In the genomic region with DNA sequence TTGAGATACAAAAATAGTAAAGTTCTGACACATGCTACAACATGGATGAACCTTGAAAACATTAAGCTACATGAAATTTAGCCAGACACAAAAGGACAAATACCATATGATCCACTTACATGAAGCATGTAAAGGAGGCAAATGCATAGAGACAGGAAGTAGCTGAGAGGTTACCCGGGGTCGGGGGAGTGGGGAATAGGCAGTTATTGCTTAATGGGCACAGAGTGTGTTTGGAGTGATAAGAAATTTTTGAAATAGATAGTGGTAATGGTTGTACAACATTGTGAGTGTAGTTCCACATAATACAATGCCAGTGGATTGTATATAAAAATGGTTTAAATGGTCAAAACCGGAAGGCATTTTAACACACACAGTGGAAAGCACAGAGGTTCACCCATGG, we compare ENCODE assay signal across 2 cellular contexts.
A peak's percentile ranks its signal among the peaks of the same experiment; 100 is the strongest.
TF ChIP-seq lines count a peak whose summit lies in the region.

No MANE protein-coding gene starts in this region.

TF ChIP-seq in K562, 482 proteins besides CTCF, POLR2A, EP300 and RAD21 (continued from another document and continues in another):
- TF ChIP-seq, protein P1, sequence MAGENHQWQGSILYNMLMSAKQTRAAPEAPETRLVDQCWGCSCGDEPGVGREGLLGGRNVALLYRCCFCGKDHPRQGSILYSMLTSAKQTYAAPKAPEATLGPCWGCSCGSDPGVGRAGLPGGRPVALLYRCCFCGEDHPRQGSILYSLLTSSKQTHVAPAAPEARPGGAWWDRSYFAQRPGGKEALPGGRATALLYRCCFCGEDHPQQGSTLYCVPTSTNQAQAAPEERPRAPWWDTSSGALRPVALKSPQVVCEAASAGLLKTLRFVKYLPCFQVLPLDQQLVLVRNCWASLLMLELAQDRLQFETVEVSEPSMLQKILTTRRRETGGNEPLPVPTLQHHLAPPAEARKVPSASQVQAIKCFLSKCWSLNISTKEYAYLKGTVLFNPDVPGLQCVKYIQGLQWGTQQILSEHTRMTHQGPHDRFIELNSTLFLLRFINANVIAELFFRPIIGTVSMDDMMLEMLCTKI (IDR thresholded peaks at IDR 0.05; ENCODE audit: partially characterized antibody) = no peak
- TF ChIP-seq ZBTB8A (IDR thresholded peaks at IDR 0.05; ENCODE audit: partially characterized antibody) (no peak), ZKSCAN1 (IDR thresholded peaks at IDR 0.05; ENCODE audit: low read depth, low read length) (no peak), ESRRA (IDR thresholded peaks at IDR 0.05; ENCODE audit: borderline replicate concordance, low read depth) (no peak), ZFX (CRISPR knock-in tag; IDR thresholded peaks at IDR 0.05) (no peak), KLF16 (IDR thresholded peaks at IDR 0.05) (peak; percentile 22; the same call in 1 of the 2 replicates), PTRF (tag; IDR thresholded peaks at IDR 0.05) (no peak), LARP7 (IDR thresholded peaks at IDR 0.05) (no peak), MTA2 (IDR thresholded peaks at IDR 0.05; ENCODE audit: low read depth) (no peak), ZNF212 (CRISPR knock-in tag; IDR thresholded peaks at IDR 0.05) (no peak), STAT5B (CRISPR knock-in tag; IDR thresholded peaks at IDR 0.05) (no peak), POLR3A (IDR thresholded peaks at IDR 0.05; ENCODE audit: borderline replicate concordance, extremely low read depth, insufficient read depth, insufficient read length) (no peak), ARNT (IDR thresholded peaks at IDR 0.05) (no peak), TEAD4 (IDR thresholded peaks at IDR 0.05; ENCODE audit: low read length) (peak; percentile 68), TEAD4 (CRISPR knock-in tag; IDR thresholded peaks at IDR 0.05; ENCODE audit: borderline replicate concordance) (no peak), NCOA2 (IDR thresholded peaks at IDR 0.05; ENCODE audit: partially characterized antibody in 2 of 2) (no peak), BDP1 (IDR thresholded peaks at IDR 0.05; ENCODE audit: insufficient read depth, insufficient read length) (no peak), RBM22 (IDR thresholded peaks at IDR 0.05; ENCODE audit: low read depth, low read length, poor library complexity, severe bottlenecking) (no peak), FUS (optimal IDR thresholded peaks at IDR 0.05; ENCODE audit: low read depth, low read length) (no peak)
- TF ChIP-seq, protein P2, sequence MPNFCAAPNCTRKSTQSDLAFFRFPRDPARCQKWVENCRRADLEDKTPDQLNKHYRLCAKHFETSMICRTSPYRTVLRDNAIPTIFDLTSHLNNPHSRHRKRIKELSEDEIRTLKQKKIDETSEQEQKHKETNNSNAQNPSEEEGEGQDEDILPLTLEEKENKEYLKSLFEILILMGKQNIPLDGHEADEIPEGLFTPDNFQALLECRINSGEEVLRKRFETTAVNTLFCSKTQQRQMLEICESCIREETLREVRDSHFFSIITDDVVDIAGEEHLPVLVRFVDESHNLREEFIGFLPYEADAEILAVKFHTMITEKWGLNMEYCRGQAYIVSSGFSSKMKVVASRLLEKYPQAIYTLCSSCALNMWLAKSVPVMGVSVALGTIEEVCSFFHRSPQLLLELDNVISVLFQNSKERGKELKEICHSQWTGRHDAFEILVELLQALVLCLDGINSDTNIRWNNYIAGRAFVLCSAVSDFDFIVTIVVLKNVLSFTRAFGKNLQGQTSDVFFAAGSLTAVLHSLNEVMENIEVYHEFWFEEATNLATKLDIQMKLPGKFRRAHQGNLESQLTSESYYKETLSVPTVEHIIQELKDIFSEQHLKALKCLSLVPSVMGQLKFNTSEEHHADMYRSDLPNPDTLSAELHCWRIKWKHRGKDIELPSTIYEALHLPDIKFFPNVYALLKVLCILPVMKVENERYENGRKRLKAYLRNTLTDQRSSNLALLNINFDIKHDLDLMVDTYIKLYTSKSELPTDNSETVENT (CRISPR knock-in tag; IDR thresholded peaks at IDR 0.05) = no peak
- TF ChIP-seq, protein P3, sequence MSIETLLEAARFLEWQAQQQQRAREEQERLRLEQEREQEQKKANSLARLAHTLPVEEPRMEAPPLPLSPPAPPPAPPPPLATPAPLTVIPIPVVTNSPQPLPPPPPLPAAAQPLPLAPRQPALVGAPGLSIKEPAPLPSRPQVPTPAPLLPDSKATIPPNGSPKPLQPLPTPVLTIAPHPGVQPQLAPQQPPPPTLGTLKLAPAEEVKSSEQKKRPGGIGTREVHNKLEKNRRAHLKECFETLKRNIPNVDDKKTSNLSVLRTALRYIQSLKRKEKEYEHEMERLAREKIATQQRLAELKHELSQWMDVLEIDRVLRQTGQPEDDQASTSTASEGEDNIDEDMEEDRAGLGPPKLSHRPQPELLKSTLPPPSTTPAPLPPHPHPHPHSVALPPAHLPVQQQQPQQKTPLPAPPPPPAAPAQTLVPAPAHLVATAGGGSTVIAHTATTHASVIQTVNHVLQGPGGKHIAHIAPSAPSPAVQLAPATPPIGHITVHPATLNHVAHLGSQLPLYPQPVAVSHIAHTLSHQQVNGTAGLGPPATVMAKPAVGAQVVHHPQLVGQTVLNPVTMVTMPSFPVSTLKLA (conservative IDR thresholded peaks at IDR 0.05) = no peak
- TF ChIP-seq, protein P4, sequence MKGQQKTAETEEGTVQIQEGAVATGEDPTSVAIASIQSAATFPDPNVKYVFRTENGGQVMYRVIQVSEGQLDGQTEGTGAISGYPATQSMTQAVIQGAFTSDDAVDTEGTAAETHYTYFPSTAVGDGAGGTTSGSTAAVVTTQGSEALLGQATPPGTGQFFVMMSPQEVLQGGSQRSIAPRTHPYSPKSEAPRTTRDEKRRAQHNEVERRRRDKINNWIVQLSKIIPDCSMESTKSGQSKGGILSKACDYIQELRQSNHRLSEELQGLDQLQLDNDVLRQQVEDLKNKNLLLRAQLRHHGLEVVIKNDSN (CRISPR knock-in tag; IDR thresholded peaks at IDR 0.05) = no peak
- TF ChIP-seq, protein P5, sequence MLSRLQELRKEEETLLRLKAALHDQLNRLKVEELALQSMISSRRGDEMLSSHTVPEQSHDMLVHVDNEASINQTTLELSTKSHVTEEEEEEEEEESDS (CRISPR knock-in tag; IDR thresholded peaks at IDR 0.05) = no peak
- TF ChIP-seq, protein P6, sequence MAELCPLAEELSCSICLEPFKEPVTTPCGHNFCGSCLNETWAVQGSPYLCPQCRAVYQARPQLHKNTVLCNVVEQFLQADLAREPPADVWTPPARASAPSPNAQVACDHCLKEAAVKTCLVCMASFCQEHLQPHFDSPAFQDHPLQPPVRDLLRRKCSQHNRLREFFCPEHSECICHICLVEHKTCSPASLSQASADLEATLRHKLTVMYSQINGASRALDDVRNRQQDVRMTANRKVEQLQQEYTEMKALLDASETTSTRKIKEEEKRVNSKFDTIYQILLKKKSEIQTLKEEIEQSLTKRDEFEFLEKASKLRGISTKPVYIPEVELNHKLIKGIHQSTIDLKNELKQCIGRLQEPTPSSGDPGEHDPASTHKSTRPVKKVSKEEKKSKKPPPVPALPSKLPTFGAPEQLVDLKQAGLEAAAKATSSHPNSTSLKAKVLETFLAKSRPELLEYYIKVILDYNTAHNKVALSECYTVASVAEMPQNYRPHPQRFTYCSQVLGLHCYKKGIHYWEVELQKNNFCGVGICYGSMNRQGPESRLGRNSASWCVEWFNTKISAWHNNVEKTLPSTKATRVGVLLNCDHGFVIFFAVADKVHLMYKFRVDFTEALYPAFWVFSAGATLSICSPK (IDR thresholded peaks at IDR 0.05; ENCODE audit: borderline replicate concordance) = no peak
- TF ChIP-seq, protein P7, sequence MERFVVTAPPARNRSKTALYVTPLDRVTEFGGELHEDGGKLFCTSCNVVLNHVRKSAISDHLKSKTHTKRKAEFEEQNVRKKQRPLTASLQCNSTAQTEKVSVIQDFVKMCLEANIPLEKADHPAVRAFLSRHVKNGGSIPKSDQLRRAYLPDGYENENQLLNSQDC (CRISPR knock-in tag; IDR thresholded peaks at IDR 0.05) = no peak

TF ChIP-seq in SK-N-SH treated with all-trans-retinoic acid at 6 μM for 48 hours, 23 proteins besides CTCF, POLR2A, EP300 and RAD21 (continued from another document):
- TF ChIP-seq, protein P8, sequence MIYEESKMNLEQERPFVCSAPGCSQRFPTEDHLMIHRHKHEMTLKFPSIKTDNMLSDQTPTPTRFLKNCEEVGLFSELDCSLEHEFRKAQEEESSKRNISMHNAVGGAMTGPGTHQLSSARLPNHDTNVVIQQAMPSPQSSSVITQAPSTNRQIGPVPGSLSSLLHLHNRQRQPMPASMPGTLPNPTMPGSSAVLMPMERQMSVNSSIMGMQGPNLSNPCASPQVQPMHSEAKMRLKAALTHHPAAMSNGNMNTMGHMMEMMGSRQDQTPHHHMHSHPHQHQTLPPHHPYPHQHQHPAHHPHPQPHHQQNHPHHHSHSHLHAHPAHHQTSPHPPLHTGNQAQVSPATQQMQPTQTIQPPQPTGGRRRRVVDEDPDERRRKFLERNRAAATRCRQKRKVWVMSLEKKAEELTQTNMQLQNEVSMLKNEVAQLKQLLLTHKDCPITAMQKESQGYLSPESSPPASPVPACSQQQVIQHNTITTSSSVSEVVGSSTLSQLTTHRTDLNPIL (CRISPR knock-in tag; IDR thresholded peaks at IDR 0.05; ENCODE audit: low read depth) = no peak
- no peak for TF ChIP-seq TOX (CRISPR knock-in tag; IDR thresholded peaks at IDR 0.05; ENCODE audit: borderline replicate concordance)
- TF ChIP-seq, protein P9, sequence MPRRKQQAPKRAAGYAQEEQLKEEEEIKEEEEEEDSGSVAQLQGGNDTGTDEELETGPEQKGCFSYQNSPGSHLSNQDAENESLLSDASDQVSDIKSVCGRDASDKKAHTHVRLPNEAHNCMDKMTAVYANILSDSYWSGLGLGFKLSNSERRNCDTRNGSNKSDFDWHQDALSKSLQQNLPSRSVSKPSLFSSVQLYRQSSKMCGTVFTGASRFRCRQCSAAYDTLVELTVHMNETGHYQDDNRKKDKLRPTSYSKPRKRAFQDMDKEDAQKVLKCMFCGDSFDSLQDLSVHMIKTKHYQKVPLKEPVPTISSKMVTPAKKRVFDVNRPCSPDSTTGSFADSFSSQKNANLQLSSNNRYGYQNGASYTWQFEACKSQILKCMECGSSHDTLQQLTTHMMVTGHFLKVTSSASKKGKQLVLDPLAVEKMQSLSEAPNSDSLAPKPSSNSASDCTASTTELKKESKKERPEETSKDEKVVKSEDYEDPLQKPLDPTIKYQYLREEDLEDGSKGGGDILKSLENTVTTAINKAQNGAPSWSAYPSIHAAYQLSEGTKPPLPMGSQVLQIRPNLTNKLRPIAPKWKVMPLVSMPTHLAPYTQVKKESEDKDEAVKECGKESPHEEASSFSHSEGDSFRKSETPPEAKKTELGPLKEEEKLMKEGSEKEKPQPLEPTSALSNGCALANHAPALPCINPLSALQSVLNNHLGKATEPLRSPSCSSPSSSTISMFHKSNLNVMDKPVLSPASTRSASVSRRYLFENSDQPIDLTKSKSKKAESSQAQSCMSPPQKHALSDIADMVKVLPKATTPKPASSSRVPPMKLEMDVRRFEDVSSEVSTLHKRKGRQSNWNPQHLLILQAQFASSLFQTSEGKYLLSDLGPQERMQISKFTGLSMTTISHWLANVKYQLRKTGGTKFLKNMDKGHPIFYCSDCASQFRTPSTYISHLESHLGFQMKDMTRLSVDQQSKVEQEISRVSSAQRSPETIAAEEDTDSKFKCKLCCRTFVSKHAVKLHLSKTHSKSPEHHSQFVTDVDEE (CRISPR knock-in tag; IDR thresholded peaks at IDR 0.05) = no peak
- TF ChIP-seq ARNTL (CRISPR knock-in tag; IDR thresholded peaks at IDR 0.05; ENCODE audit: borderline replicate concordance, low read depth) = no peak
- no peak for TF ChIP-seq ISL1 (CRISPR knock-in tag; IDR thresholded peaks at IDR 0.05)
- no peak for TF ChIP-seq RARB (CRISPR knock-in tag; IDR thresholded peaks at IDR 0.05)
- no peak for TF ChIP-seq ZNF565 (CRISPR knock-in tag; conservative IDR thresholded peaks at IDR 0.05; ENCODE audit: low read depth)
- no peak for TF ChIP-seq ESRRG (CRISPR knock-in tag; IDR thresholded peaks at IDR 0.05)
TF ChIP-seq in SK-N-SH treated with all-trans-retinoic acid at 6 μM for 48 hours: peak in this region for 0.
